Comparison of ENCODE assay signal across 8 cellular contexts in genomic region chr12:108511633-108512540, GRCh38. TPM values are rescaled to one million over a fixed set of nuclear protein-coding genes. Genes with fewer than 3 reads are reported as not detected.
DNase-seq lines count a peak whose midpoint lies in the region; ATAC-seq, FAIRE-seq and TF ChIP-seq lines count a peak whose summit lies in the region.

No MANE protein-coding gene starts in this region.

- ATAC-seq in body of pancreas (no peak), GM21381 (IDR thresholded peaks at IDR 0.05; ENCODE audit: unreplicated experiment) (no peak)

- H3K27me3 ChIP-seq in AG04450 (ENCODE audit: control insufficient read depth, insufficient read depth, low read length) (no peaks in the 10 kb centered on the region), body of pancreas (no peaks in the 10 kb centered on the region)

- DNase-seq in AG04450 (ENCODE audit: low read depth, low spot score) (peak; percentile 42), GM18507 (ENCODE audit: extremely low spot score, insufficient read length, low read depth) (no peak), NCI-H146 treated with DMSO at 0.1 percent for 48 hours (lab: John Stamatoyannopoulos, UW; ENCODE audit: unreplicated experiment) (peak; percentile 49), body of pancreas (peak; percentile 74 to 81 (median 74)), iris pigment epithelial cell (ENCODE audit: low read depth) (peak; percentile 61)
- DNase-seq in stimulated activated CD4-positive, alpha-beta T cell treated with anti-CD3 and anti-CD28 coated beads, Interleukin-15, amount 100 ng/mL, for 1 hour (ENCODE audit: low read depth in 1 of 2, low spot score in 1 of 2), result peak; percentile 54 to 56

- TF ChIP-seq CTCF in AG04450 (IDR thresholded peaks at IDR 0.05; ENCODE audit: low read depth, low read length), result peak; percentile 88
- peak; percentile 75 to 85 (median 80) for TF ChIP-seq CTCF in body of pancreas (IDR thresholded peaks at IDR 0.05)

- H3K4me3 ChIP-seq in AG04450 (ENCODE audit: low read depth, low read length) (no peak overlapping the region), body of pancreas (no peak overlapping the region)

- POLR2A ChIA-PET in AG04450 (lab: Yijun Ruan, JAX), result no interaction called here

- CTCF ChIA-PET in AG04450 (lab: Charles Lee), result interaction anchor here (0.6 to 1.7 kb wide), 20 partner anchors 9 to 835 kb away, joined by 3 to 17 read pairs (median 4); no protein-coding TSS in a partner anchor

- intact Hi-C loops in body of pancreas (cut with DNase I), result no loop called here

- peaks cover 19% of the 10 kb centered on the region for H3K4me1 ChIP-seq in body of pancreas

- no peaks in the 10 kb centered on the region for H3K36me3 ChIP-seq in body of pancreas (replicated peaks in 1 of 2; ENCODE audit: insufficient read depth in 1 of 2, low read depth in 2 of 2)

- H3K27ac ChIP-seq in AG04450 (ENCODE audit: low read depth, low read length) (no peak overlapping the region), body of pancreas (no peak overlapping the region)

- TF ChIP-seq POLR2A in body of pancreas (IDR thresholded peaks at IDR 0.05), result no peak

- 22 to 26% methylated on average over 15 of the region's 15 CpGs for WGBS in body of pancreas, 2 donors

- H3K9me3 ChIP-seq in AG04450 (ENCODE audit: control insufficient read depth, insufficient read depth, low read length), result no peaks in the 10 kb centered on the region
- no peaks in the 10 kb centered on the region for H3K9me3 ChIP-seq in body of pancreas

- FAIRE-seq in GM18507 (lab: Jason Lieb, UNC) (peak; percentile 86), TTC549 (lab: Jason Lieb, UNC) (peak; percentile 20)

RNA-seq across cellular contexts. Expression of gene FICD, which starts 3.2 kb away (rescaled TPM):
- 1.4 and 2.9 TPM in 2 replicates for polyA plus RNA-seq in AG04450 (2011; rRNA removed)
- polyA minus RNA-seq in AG04450 (2011; rRNA and poly(A)+ RNA removed), result 5.9 and 6.3 TPM in 2 replicates
- total RNA-seq in body of pancreas, result 10 to 100 TPM; 10.9 to 11.9 TPM

RNA-seq across cellular contexts. Expression of gene SART3, which starts 49.1 kb away (rescaled TPM):
- polyA plus RNA-seq in AG04450 (2011; rRNA removed), result 23.9 and 28.5 TPM in 2 replicates
- polyA minus RNA-seq in AG04450 (2011; rRNA and poly(A)+ RNA removed), result 38.6 and 43.4 TPM in 2 replicates
- total RNA-seq in body of pancreas, result 10 to 100 TPM; 20.2 to 38.6 TPM

RNA-seq across cellular contexts. Expression of gene ISCU, which starts 50.5 kb away (rescaled TPM):
- polyA plus RNA-seq in AG04450 (2011; rRNA removed), result 164 and 184 TPM in 2 replicates
- polyA minus RNA-seq in AG04450 (2011; rRNA and poly(A)+ RNA removed), result 61.7 and 84.1 TPM in 2 replicates
- 100 to 1,000 TPM in 1 of 2 donors, 10 to 100 TPM in 1; 82.7 to 160 TPM for total RNA-seq in body of pancreas
